In the genomic region with DNA sequence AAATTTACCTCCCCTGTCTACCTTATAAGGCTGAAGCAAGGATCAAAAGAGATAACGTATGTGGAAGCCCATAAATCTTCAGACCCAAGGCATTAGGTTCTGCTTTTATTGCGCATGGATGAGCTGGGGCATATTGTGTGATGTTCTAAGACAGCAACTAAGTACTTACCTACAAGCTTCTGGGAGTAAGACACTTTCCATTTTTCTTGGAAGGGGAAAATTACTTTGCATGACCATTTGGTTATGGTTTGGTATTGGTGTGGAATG, we compare ENCODE assay signal across 16 cellular contexts. TPM values are rescaled to one million over a fixed set of nuclear protein-coding genes. Genes with fewer than 3 reads are reported as not detected.
"Had no signal": no experiment of that assay in that cellular context is flagged by ENCODE, and none has a peak within 500 bp of the region (broad histone marks: within the 10 kb centered on the region; RNA-seq: fewer than 3 reads in every experiment).

No MANE protein-coding gene starts in this region.

- ATAC-seq: activated T-helper 17 cell treated with anti-CD3 and anti-CD28 coated beads, Interleukin-2, amount 50 U/mL, for 72 hours; left lung; mucosa of descending colon; naive thymus-derived CD8-positive, alpha-beta T cell; stimulated activated memory B cell treated with anti-CD40 and anti-IgM and Interleukin-4, amounts not matched to agents 10 μg/mL and 1 μg/mL and 100 μg/mL, for 72 hours had no signal

- H3K9me3 ChIP-seq: mucosa of descending colon, neutrophil had no signal

- DNase-seq: activated CD4-positive, CD25-positive, alpha-beta regulatory T cell treated with anti-CD3 and anti-CD28 coated beads, Interleukin-2, amount 50 U/mL, for 72 hours; activated naive CD4-positive, alpha-beta T cell treated with anti-CD3 and anti-CD28 coated beads for 36 hours; dorsolateral prefrontal cortex; endodermal cell; islet precursor cell; left lung; mucosa of descending colon; naive thymus-derived CD8-positive, alpha-beta T cell; retina; T-helper 1 cell; T1000 had no signal

- H3K4me3 ChIP-seq: dorsolateral prefrontal cortex, left lung, mucosa of descending colon had no signal

- H3K27ac ChIP-seq: dorsolateral prefrontal cortex, left lung, neutrophil, parathyroid adenoma had no signal

- H3K4me1 ChIP-seq: left lung, parathyroid adenoma had no signal

- H3K27me3 ChIP-seq: dorsolateral prefrontal cortex, left lung had no signal

- H3K36me3 ChIP-seq: left lung, neutrophil had no signal

RNA-seq across cellular contexts. Expression of gene LMOD1, which starts 21.1 kb away (rescaled TPM):
- total RNA-seq: activated naive CD4-positive, alpha-beta T cell treated with anti-CD3 and anti-CD28 coated beads for 36 hours; activated T-helper 17 cell treated with anti-CD3 and anti-CD28 coated beads, Interleukin-2, amount 50 U/mL, for 72 hours; epithelial cell of proximal tubule; naive thymus-derived CD8-positive, alpha-beta T cell had no signal
- polyA plus RNA-seq: naive thymus-derived CD8-positive, alpha-beta T cell had no signal

RNA-seq across cellular contexts. Expression of gene SHISA4, which starts 36.5 kb away (rescaled TPM):
- polyA plus RNA-seq: naive thymus-derived CD8-positive, alpha-beta T cell had no signal
